ENCODE assay signal across 8 cellular contexts in genomic region chr11:47769556-47769955, GRCh38. TPM values are rescaled to one million over a fixed set of nuclear protein-coding genes. Genes with fewer than 3 reads are reported as not detected.
DNase-seq lines count a peak whose midpoint lies in the region; ATAC-seq and TF ChIP-seq lines count a peak whose summit lies in the region.
"Not testable (repeated sequence)": the region's sequence is repeated elsewhere in the genome, so short reads cannot be mapped to it uniquely, and the experiment has no call there.

No MANE protein-coding gene starts in this region.

- peaks cover 8 to 14% (median 11%) of the 10 kb centered on the region in 3 experiments; a peak in 6 of 7 replicates for H3K36me3 Mint-ChIP-seq in H9 (ENCODE audit: insufficient read depth in 1 of 3, low read depth in 3 of 3)
- peaks cover 19% of the 10 kb centered on the region for H3K36me3 Mint-ChIP-seq in activated CD4-positive, alpha-beta T cell treated with anti-CD3 and anti-CD28 coated beads for 36 hours (ENCODE audit: low read depth)
- peaks cover 5 to 22% of the 10 kb centered on the region in 2 donors for H3K36me3 Mint-ChIP-seq in activated T-cell treated with anti-CD3 and anti-CD28 coated beads, Interleukin-2, amount 50 U/mL, for 72 hours (ENCODE audit: insufficient read depth in 2 of 2)
- peaks cover 25% of the 10 kb centered on the region for H3K36me3 Mint-ChIP-seq in activated naive CD8-positive, alpha-beta T cell treated with anti-CD3 and anti-CD28 coated beads, Interleukin-2, amount 50 U/mL, for 24 hours (ENCODE audit: low read depth)
- not testable (repeated sequence) for H3K36me3 Mint-ChIP-seq in natural killer cell treated with Interleukin-12 subunit alpha and Interleukin-12 subunit beta and Interleukin-15 and Interleukin-18, amount 100 ng/mL, for 72 hours; stimulated activated memory B cell treated with anti-CD40 and anti-IgM and Interleukin-4, amounts not matched to agents 10 μg/mL and 1 μg/mL and 100 μg/mL, for 72 hours

- not testable (repeated sequence) for H2AK5ac ChIP-seq in H9 (ENCODE audit: insufficient read length, low read length)

- H3K4ac ChIP-seq in H9 (ENCODE audit: low read depth, low read length): not testable (repeated sequence)

- H3K4me1 ChIP-seq in H9 (ENCODE audit: insufficient read depth, low read length): not testable (repeated sequence)
- peaks cover 52% of the 10 kb centered on the region for H3K4me1 ChIP-seq in left ventricle myocardium inferior

- not testable (repeated sequence) for TF ChIP-seq CTCF in 22Rv1 (IDR thresholded peaks at IDR 0.05); H9 (conservative IDR thresholded peaks at IDR 0.05); left ventricle myocardium inferior (IDR thresholded peaks at IDR 0.05; ENCODE audit: borderline replicate concordance)

- peak overlapping the region; percentile 12 to 93 (median 38); a peak in 6 of 7 replicates for H3K27ac Mint-ChIP-seq in H9
- peak overlapping the region; percentile 76 for H3K27ac Mint-ChIP-seq in activated CD4-positive, alpha-beta T cell treated with anti-CD3 and anti-CD28 coated beads for 36 hours
- H3K27ac Mint-ChIP-seq in activated T-cell treated with anti-CD3 and anti-CD28 coated beads, Interleukin-2, amount 50 U/mL, for 72 hours: peak overlapping the region; percentile 70
- not testable (repeated sequence) for H3K27ac Mint-ChIP-seq in activated naive CD8-positive, alpha-beta T cell treated with anti-CD3 and anti-CD28 coated beads, Interleukin-2, amount 50 U/mL, for 24 hours
- H3K27ac Mint-ChIP-seq in natural killer cell treated with Interleukin-12 subunit alpha and Interleukin-12 subunit beta and Interleukin-15 and Interleukin-18, amount 100 ng/mL, for 72 hours: peak overlapping the region; percentile 63 to 100
- H3K27ac Mint-ChIP-seq in stimulated activated memory B cell treated with anti-CD40 and anti-IgM and Interleukin-4, amounts not matched to agents 10 μg/mL and 1 μg/mL and 100 μg/mL, for 72 hours: peak overlapping the region; percentile 27

- H3K36me3 ChIP-seq in left ventricle myocardium inferior: not testable (repeated sequence)

- POLR2A ChIA-PET in activated CD4-positive, alpha-beta T cell treated with anti-CD3 and anti-CD28 coated beads for 36 hours (lab: Charles Lee): interaction anchor here (0.6 to 0.8 kb wide), 2 partner anchors 86 to 261 kb away, joined by 3 to 10 read pairs; no protein-coding TSS in a partner anchor

- not testable (repeated sequence) for H4K20me1 ChIP-seq in H9 (ENCODE audit: control insufficient read depth, insufficient read depth, insufficient read length)

- H2BK5ac ChIP-seq in H9 (ENCODE audit: insufficient read length, low read length): not testable (repeated sequence)

- H2BK20ac ChIP-seq in H9 (ENCODE audit: low read depth, low read length, poor library complexity, severe bottlenecking): not testable (repeated sequence)

- not testable (repeated sequence) for H3K9me3 Mint-ChIP-seq in H9; activated CD4-positive, alpha-beta T cell treated with anti-CD3 and anti-CD28 coated beads for 36 hours (ENCODE audit: low read depth); activated T-cell treated with anti-CD3 and anti-CD28 coated beads, Interleukin-2, amount 50 U/mL, for 72 hours; activated naive CD8-positive, alpha-beta T cell treated with anti-CD3 and anti-CD28 coated beads, Interleukin-2, amount 50 U/mL, for 24 hours; natural killer cell treated with Interleukin-12 subunit alpha and Interleukin-12 subunit beta and Interleukin-15 and Interleukin-18, amount 100 ng/mL, for 72 hours; stimulated activated memory B cell treated with anti-CD40 and anti-IgM and Interleukin-4, amounts not matched to agents 10 μg/mL and 1 μg/mL and 100 μg/mL, for 72 hours

- DNase-seq in H9; activated CD4-positive, alpha-beta T cell treated with anti-CD3 and anti-CD28 coated beads for 36 hours; activated T-cell treated with anti-CD3 and anti-CD28 coated beads, Interleukin-2, amount 50 U/mL, for 72 hours; activated naive CD8-positive, alpha-beta T cell treated with anti-CD3 and anti-CD28 coated beads, Interleukin-2, amount 50 U/mL, for 24 hours; left ventricle myocardium inferior; natural killer cell treated with Interleukin-12 subunit alpha and Interleukin-12 subunit beta and Interleukin-15 and Interleukin-18, amount 100 ng/mL, for 72 hours (ENCODE audit: low spot score): not testable (repeated sequence)

- not testable (repeated sequence) for H3K9ac ChIP-seq in H9 (ENCODE audit: extremely low read depth, insufficient read length, low read length)

- ATAC-seq in activated CD4-positive, alpha-beta T cell treated with anti-CD3 and anti-CD28 coated beads for 36 hours; activated T-cell treated with anti-CD3 and anti-CD28 coated beads, Interleukin-2, amount 50 U/mL, for 72 hours (replicated peaks in 1 of 2); activated naive CD8-positive, alpha-beta T cell treated with anti-CD3 and anti-CD28 coated beads, Interleukin-2, amount 50 U/mL, for 24 hours; natural killer cell treated with Interleukin-12 subunit alpha and Interleukin-12 subunit beta and Interleukin-15 and Interleukin-18, amount 100 ng/mL, for 72 hours; stimulated activated memory B cell treated with anti-CD40 and anti-IgM and Interleukin-4, amounts not matched to agents 10 μg/mL and 1 μg/mL and 100 μg/mL, for 72 hours: not testable (repeated sequence)

- H3K9me3 ChIP-seq in H9 (ENCODE audit: control insufficient read depth, low read depth, low read length); left ventricle myocardium inferior (replicated peaks): not testable (repeated sequence)

- intact Hi-C loops in activated CD4-positive, alpha-beta T cell treated with anti-CD3 and anti-CD28 coated beads for 36 hours (cut with DNase I, micrococcal nuclease): loop anchor here (5.0 to 10.0 kb wide), 7 partner anchors 233 to 1852 kb away; partner anchors contain the start of genes CSTPP1 (in 1 of the 2), MADD (in 1 of the 2) and PEX16 (in 1 of the 2)
- intact Hi-C loops in left ventricle myocardium inferior (cut with micrococcal nuclease): not testable (repeated sequence)

- H2BK120ac ChIP-seq in H9 (ENCODE audit: low read depth, low read length, poor library complexity, severe bottlenecking): not testable (repeated sequence)

- H2BK15ac ChIP-seq in H9 (ENCODE audit: low read depth, low read length): not testable (repeated sequence)

- not testable (repeated sequence) for H3K79me2 ChIP-seq in H9 (ENCODE audit: insufficient read depth, low read length)

- H3K23me2 ChIP-seq in H9 (ENCODE audit: insufficient read length, low read depth, low read length, poor library complexity, severe bottlenecking): not testable (repeated sequence)

- H3K4me1 Mint-ChIP-seq in H9: peaks cover 11 to 18% of the 10 kb centered on the region in 2 experiments
- peaks cover 12% of the 10 kb centered on the region for H3K4me1 Mint-ChIP-seq in activated CD4-positive, alpha-beta T cell treated with anti-CD3 and anti-CD28 coated beads for 36 hours
- peaks cover 17% of the 10 kb centered on the region for H3K4me1 Mint-ChIP-seq in activated T-cell treated with anti-CD3 and anti-CD28 coated beads, Interleukin-2, amount 50 U/mL, for 72 hours (ENCODE audit: low read depth)
- peaks cover 20% of the 10 kb centered on the region for H3K4me1 Mint-ChIP-seq in activated naive CD8-positive, alpha-beta T cell treated with anti-CD3 and anti-CD28 coated beads, Interleukin-2, amount 50 U/mL, for 24 hours
- H3K4me1 Mint-ChIP-seq in natural killer cell treated with Interleukin-12 subunit alpha and Interleukin-12 subunit beta and Interleukin-15 and Interleukin-18, amount 100 ng/mL, for 72 hours (ENCODE audit: low read depth in 2 of 2): peaks cover 14 to 20% of the 10 kb centered on the region in 2 donors
- H3K4me1 Mint-ChIP-seq in stimulated activated memory B cell treated with anti-CD40 and anti-IgM and Interleukin-4, amounts not matched to agents 10 μg/mL and 1 μg/mL and 100 μg/mL, for 72 hours: peaks cover 23% of the 10 kb centered on the region

- peak overlapping the region; percentile 16 to 39; a peak in 3 of 5 replicates for H3K4me3 Mint-ChIP-seq in H9
- H3K4me3 Mint-ChIP-seq in activated CD4-positive, alpha-beta T cell treated with anti-CD3 and anti-CD28 coated beads for 36 hours: peak overlapping the region; percentile 4
- H3K4me3 Mint-ChIP-seq in activated T-cell treated with anti-CD3 and anti-CD28 coated beads, Interleukin-2, amount 50 U/mL, for 72 hours: peak overlapping the region in 1 of 2 donors; percentile 7
- peak overlapping the region; percentile 52 for H3K4me3 Mint-ChIP-seq in activated naive CD8-positive, alpha-beta T cell treated with anti-CD3 and anti-CD28 coated beads, Interleukin-2, amount 50 U/mL, for 24 hours
- H3K4me3 Mint-ChIP-seq in natural killer cell treated with Interleukin-12 subunit alpha and Interleukin-12 subunit beta and Interleukin-15 and Interleukin-18, amount 100 ng/mL, for 72 hours: peak overlapping the region; percentile 18
- H3K4me3 Mint-ChIP-seq in stimulated activated memory B cell treated with anti-CD40 and anti-IgM and Interleukin-4, amounts not matched to agents 10 μg/mL and 1 μg/mL and 100 μg/mL, for 72 hours: not testable (repeated sequence)

- H2BK12ac ChIP-seq in H9 (ENCODE audit: insufficient read length, low read depth, low read length): not testable (repeated sequence)

- H3T11ph ChIP-seq in H9 (ENCODE audit: low read length): not testable (repeated sequence)

- not testable (repeated sequence) for H3K56ac ChIP-seq in H9 (ENCODE audit: insufficient read length, low read depth, low read length)

- WGBS in H9 (ENCODE audit: extremely low coverage, insufficient read length, low lambda C conversion rate): no CpG with 5 or more reads among the region's 14 CpGs

- not testable (repeated sequence) for H2AFZ ChIP-seq in H9 (ENCODE audit: low read length)

- not testable (repeated sequence) for H3K79me1 ChIP-seq in H9 (ENCODE audit: insufficient read depth, low read depth, low read length, poor library complexity, severe bottlenecking)

- H3K27me3 ChIP-seq in H9 (ENCODE audit: insufficient read depth, low read length); left ventricle myocardium inferior (ENCODE audit: low read depth): not testable (repeated sequence)

- H3K14ac ChIP-seq in H9 (ENCODE audit: insufficient read depth, low read length): not testable (repeated sequence)

- not testable (repeated sequence) for H4K5ac ChIP-seq in H9 (ENCODE audit: insufficient read length, low read depth, low read length)

- CTCF ChIA-PET in activated CD4-positive, alpha-beta T cell treated with anti-CD3 and anti-CD28 coated beads for 36 hours (lab: Charles Lee): not testable (repeated sequence)

- not testable (repeated sequence) for H3K18ac ChIP-seq in H9 (ENCODE audit: insufficient read length, low read depth, low read length)

- H3K4me3 ChIP-seq in left ventricle myocardium inferior: not testable (repeated sequence)

- peak overlapping the region; percentile 100; the same call in 1 of the 2 replicates for H3K27ac ChIP-seq in 22Rv1
- H3K27ac ChIP-seq in H9 (ENCODE audit: insufficient read length, low read depth, low read length): not testable (repeated sequence)
- peak overlapping the region; percentile 98 for H3K27ac ChIP-seq in left ventricle myocardium inferior (replicated peaks)

- H4K8ac ChIP-seq in H9 (replicated peaks; ENCODE audit: insufficient read length, low read depth, low read length): not testable (repeated sequence)

- not testable (repeated sequence) for H3K4me2 ChIP-seq in H9 (ENCODE audit: insufficient read depth, insufficient read length, low read length)

- H3K27me3 Mint-ChIP-seq in H9 (ENCODE audit: low read depth); activated CD4-positive, alpha-beta T cell treated with anti-CD3 and anti-CD28 coated beads for 36 hours; activated T-cell treated with anti-CD3 and anti-CD28 coated beads, Interleukin-2, amount 50 U/mL, for 72 hours (ENCODE audit: low read depth); activated naive CD8-positive, alpha-beta T cell treated with anti-CD3 and anti-CD28 coated beads, Interleukin-2, amount 50 U/mL, for 24 hours; natural killer cell treated with Interleukin-12 subunit alpha and Interleukin-12 subunit beta and Interleukin-15 and Interleukin-18, amount 100 ng/mL, for 72 hours; stimulated activated memory B cell treated with anti-CD40 and anti-IgM and Interleukin-4, amounts not matched to agents 10 μg/mL and 1 μg/mL and 100 μg/mL, for 72 hours: not testable (repeated sequence)

- H3K23ac ChIP-seq in H9 (ENCODE audit: insufficient read length, low read depth, low read length): not testable (repeated sequence)

- H4K91ac ChIP-seq in H9 (ENCODE audit: insufficient read length, low read depth, low read length): not testable (repeated sequence)

RNA-seq across cellular contexts. Expression of gene FNBP4, which starts 2.4 kb away (rescaled TPM):
- total RNA-seq in H9 (2021) (93.3 and 106 TPM in 2 replicates), left ventricle myocardium inferior (39.0 TPM)
- total RNA-seq in activated CD4-positive, alpha-beta T cell treated with anti-CD3 and anti-CD28 coated beads for 36 hours: 100 to 1,000 TPM; 117 to 135 TPM
- 100 to 1,000 TPM; 148 to 157 TPM for total RNA-seq in activated T-cell treated with anti-CD3 and anti-CD28 coated beads, Interleukin-2, amount 50 U/mL, for 72 hours
- total RNA-seq in natural killer cell treated with Interleukin-12 subunit alpha and Interleukin-12 subunit beta and Interleukin-15 and Interleukin-18, amount 100 ng/mL, for 72 hours: 100 to 1,000 TPM; 137 to 246 TPM

RNA-seq across cellular contexts. Expression of gene AGBL2, which starts 54.4 kb away (rescaled TPM):
- total RNA-seq in H9 (2021) (3.0 and 4.3 TPM in 2 replicates), left ventricle myocardium inferior (0.38 TPM)
- total RNA-seq in activated CD4-positive, alpha-beta T cell treated with anti-CD3 and anti-CD28 coated beads for 36 hours: 1 to 10 TPM; 3.5 to 5.6 TPM
- 1 to 10 TPM; 7.6 to 8.3 TPM for total RNA-seq in activated T-cell treated with anti-CD3 and anti-CD28 coated beads, Interleukin-2, amount 50 U/mL, for 72 hours
- total RNA-seq in natural killer cell treated with Interleukin-12 subunit alpha and Interleukin-12 subunit beta and Interleukin-15 and Interleukin-18, amount 100 ng/mL, for 72 hours: 1 to 10 TPM; 2.4 to 2.7 TPM
